ENCODE assay signal across 25 cellular contexts in genomic region chr7:108846471-108846870, GRCh38.
DNase-seq lines count a peak whose midpoint lies in the region; FAIRE-seq and TF ChIP-seq lines count a peak whose summit lies in the region.
"Had no signal": no experiment of that assay in that cellular context is flagged by ENCODE, and none has a peak within 500 bp of the region (broad histone marks: within the 10 kb centered on the region; RNA-seq: fewer than 3 reads in every experiment).

No MANE protein-coding gene starts in this region.

- no peak overlapping the region for H3K18ac ChIP-seq in mesendoderm (ENCODE audit: low read length)

- H3K79me2 ChIP-seq in mesendoderm (ENCODE audit: control insufficient read depth, insufficient read depth, low read length), result no peaks in the 10 kb centered on the region

- H3K79me1 ChIP-seq in mesendoderm (ENCODE audit: low read length), result no peaks in the 10 kb centered on the region

- DNase-seq in ELF-1 (ENCODE audit: low read depth, low spot score) (peak; percentile 21), H4 (ENCODE audit: low spot score) (peak; percentile 10), bronchial epithelial cell (ENCODE audit: low read depth) (no peak), mesendoderm (peak; percentile 17), HuH-7 (ENCODE audit: low spot score) (no peak)
- DNase-seq in stimulated activated CD4-positive, alpha-beta T cell treated with anti-CD3 and anti-CD28 coated beads, Interleukin-4, amount 100 ng/mL, for 4 hours, result no peak
- DNase-seq in activated CD4-positive, alpha-beta memory T cell treated with anti-CD3 and anti-CD28 coated beads, Interleukin-2, amount 10 ng/mL, durations not matched to agents 7 days and 5 days, result no peak
- DNase-seq: 8988T; ACHN; AML-193; BE2C; CD4-positive, alpha-beta T cell; CD8-positive, alpha-beta memory T cell; DMS 273 treated with DMSO at 0.1 percent for 48 hours; DMS79; EL; GF-D8; GM23248; H7; HCEC 1CT had no signal

- H3K9me3 Mint-ChIP-seq in activated CD4-positive, alpha-beta memory T cell treated with anti-CD3 and anti-CD28 coated beads, Interleukin-2, amount 10 ng/mL, durations not matched to agents 7 days and 5 days, result no peaks in the 10 kb centered on the region

- no peaks in the 10 kb centered on the region for H3K36me3 ChIP-seq in bronchial epithelial cell (ENCODE audit: control insufficient read depth, insufficient read depth, low read length)
- no peaks in the 10 kb centered on the region for H3K36me3 ChIP-seq in mesendoderm (ENCODE audit: control insufficient read depth, insufficient read depth, low read length)
- H3K36me3 ChIP-seq: BE2C; BLaER1 treated with 17β-estradiol and CSF1 and Interleukin-3, amounts not matched to agents 10 nM and 100 nM had no signal

- H3K36me3 Mint-ChIP-seq in activated CD4-positive, alpha-beta memory T cell treated with anti-CD3 and anti-CD28 coated beads, Interleukin-2, amount 10 ng/mL, durations not matched to agents 7 days and 5 days (ENCODE audit: low read depth), result no peaks in the 10 kb centered on the region
- H3K36me3 Mint-ChIP-seq: CD14-positive monocyte; CD8-positive, alpha-beta memory T cell had no signal

- FAIRE-seq in bronchial epithelial cell (lab: Jason Lieb, UNC), result peak; percentile 32
- FAIRE-seq: A549, D721Med, GM12891 had no signal

- no peak overlapping the region for H2BK15ac ChIP-seq in mesendoderm (replicated peaks; ENCODE audit: low read depth)

- POLR2A ChIA-PET in activated CD4-positive, alpha-beta memory T cell treated with anti-CD3 and anti-CD28 coated beads, Interleukin-2, amount 10 ng/mL, durations not matched to agents 7 days and 5 days (lab: Charles Lee), result no interaction called here

- no peak overlapping the region for H2AK5ac ChIP-seq in mesendoderm (ENCODE audit: low read length)

- no peak for TF ChIP-seq CTCF in bronchial epithelial cell (IDR thresholded peaks at IDR 0.05; ENCODE audit: insufficient read depth, low read length, severe bottlenecking)

- H3K27ac Mint-ChIP-seq in activated CD4-positive, alpha-beta memory T cell treated with anti-CD3 and anti-CD28 coated beads, Interleukin-2, amount 10 ng/mL, durations not matched to agents 7 days and 5 days, result no peak overlapping the region
- H3K27ac Mint-ChIP-seq: CD14-positive monocyte; CD4-positive, alpha-beta T cell; CD8-positive, alpha-beta memory T cell had no signal

- H3K9ac ChIP-seq in mesendoderm (ENCODE audit: low read length), result no peak overlapping the region
- H3K9ac ChIP-seq: BLaER1 treated with 17β-estradiol and CSF1 and Interleukin-3, amounts not matched to agents 10 nM and 100 nM; GM23248 had no signal

- no peak overlapping the region for H3K27ac ChIP-seq in mesendoderm (ENCODE audit: low read depth, low read length)
- H3K27ac ChIP-seq: A549; BLaER1 treated with 17β-estradiol and CSF1 and Interleukin-3, amounts not matched to agents 10 nM and 100 nM; GM23248 had no signal

- no peak overlapping the region for H2BK5ac ChIP-seq in mesendoderm (ENCODE audit: low read length)

- H3K4ac ChIP-seq in mesendoderm (ENCODE audit: low read depth, low read length), result no peak overlapping the region

- no peak overlapping the region for H3K56ac ChIP-seq in mesendoderm (ENCODE audit: low read length)

- no peaks in the 10 kb centered on the region for H3K27me3 Mint-ChIP-seq in activated CD4-positive, alpha-beta memory T cell treated with anti-CD3 and anti-CD28 coated beads, Interleukin-2, amount 10 ng/mL, durations not matched to agents 7 days and 5 days
- H3K27me3 Mint-ChIP-seq: CD4-positive, alpha-beta T cell; CD8-positive, alpha-beta memory T cell had no signal

- H3K4me1 ChIP-seq in mesendoderm (ENCODE audit: control insufficient read depth, low read depth, low read length), result no peaks in the 10 kb centered on the region
- H3K4me1 ChIP-seq: A549; BE2C; BLaER1 treated with 17β-estradiol and CSF1 and Interleukin-3, amounts not matched to agents 10 nM and 100 nM had no signal

- H3K4me1 Mint-ChIP-seq in activated CD4-positive, alpha-beta memory T cell treated with anti-CD3 and anti-CD28 coated beads, Interleukin-2, amount 10 ng/mL, durations not matched to agents 7 days and 5 days, result no peaks in the 10 kb centered on the region
- H3K4me1 Mint-ChIP-seq: CD14-positive monocyte; CD8-positive, alpha-beta memory T cell had no signal

- CTCF ChIA-PET in activated CD4-positive, alpha-beta memory T cell treated with anti-CD3 and anti-CD28 coated beads, Interleukin-2, amount 10 ng/mL, durations not matched to agents 7 days and 5 days (lab: Charles Lee), result no interaction called here

- H4K8ac ChIP-seq in mesendoderm (ENCODE audit: low read depth, low read length), result no peak overlapping the region

- no peak overlapping the region for H3K4me2 ChIP-seq in mesendoderm (ENCODE audit: low read length)
- H3K4me2 ChIP-seq: A549; BLaER1 treated with 17β-estradiol and CSF1 and Interleukin-3, amounts not matched to agents 10 nM and 100 nM had no signal

- H3K27me3 ChIP-seq in bronchial epithelial cell (ENCODE audit: control insufficient read depth, insufficient read depth, low read length), result no peaks in the 10 kb centered on the region
- no peaks in the 10 kb centered on the region for H3K27me3 ChIP-seq in mesendoderm (ENCODE audit: insufficient read depth, low read length, poor library complexity)
- H3K27me3 ChIP-seq: BE2C; BLaER1 treated with 17β-estradiol and CSF1 and Interleukin-3, amounts not matched to agents 10 nM and 100 nM had no signal

- no peak overlapping the region for H3K4me3 ChIP-seq in bronchial epithelial cell (ENCODE audit: low read depth, low read length)
- no peak overlapping the region for H3K4me3 ChIP-seq in mesendoderm (ENCODE audit: low read length)
- H3K4me3 ChIP-seq: A549; BLaER1 treated with 17β-estradiol and CSF1 and Interleukin-3, amounts not matched to agents 10 nM and 100 nM; GM23248 had no signal

- no CpG with 5 or more reads among the region's 7 CpGs for WGBS in mesendoderm (ENCODE audit: extremely low coverage, insufficient coverage, low lambda C conversion rate)

- H2BK120ac ChIP-seq in mesendoderm (ENCODE audit: low read depth, low read length), result no peak overlapping the region

- H3K23ac ChIP-seq in mesendoderm (ENCODE audit: low read length), result no peak overlapping the region

- H3K4me3 Mint-ChIP-seq in activated CD4-positive, alpha-beta memory T cell treated with anti-CD3 and anti-CD28 coated beads, Interleukin-2, amount 10 ng/mL, durations not matched to agents 7 days and 5 days, result no peak overlapping the region
- H3K4me3 Mint-ChIP-seq: CD14-positive monocyte; CD4-positive, alpha-beta T cell; CD8-positive, alpha-beta memory T cell had no signal

- no peak overlapping the region for H4K5ac ChIP-seq in mesendoderm (ENCODE audit: low read length)

Comparison
In these comparisons a context has a peak if more than half of its experiments do, and no peak if none do; other contexts are left out.
1. DNase-seq: peak in ELF-1 (single experiment), H4 (single experiment) and mesendoderm (single experiment); none in bronchial epithelial cell (single experiment), stimulated activated CD4-positive, alpha-beta T cell treated with anti-CD3 and anti-CD28 coated beads, Interleukin-4, amount 100 ng/mL, for 4 hours (0 of 2), activated CD4-positive, alpha-beta memory T cell treated with anti-CD3 and anti-CD28 coated beads, Interleukin-2, amount 10 ng/mL, durations not matched to agents 7 days and 5 days (single experiment) and HuH-7 (single experiment).